Comparison of ENCODE assay signal across 1 cellular context in the genomic region with DNA sequence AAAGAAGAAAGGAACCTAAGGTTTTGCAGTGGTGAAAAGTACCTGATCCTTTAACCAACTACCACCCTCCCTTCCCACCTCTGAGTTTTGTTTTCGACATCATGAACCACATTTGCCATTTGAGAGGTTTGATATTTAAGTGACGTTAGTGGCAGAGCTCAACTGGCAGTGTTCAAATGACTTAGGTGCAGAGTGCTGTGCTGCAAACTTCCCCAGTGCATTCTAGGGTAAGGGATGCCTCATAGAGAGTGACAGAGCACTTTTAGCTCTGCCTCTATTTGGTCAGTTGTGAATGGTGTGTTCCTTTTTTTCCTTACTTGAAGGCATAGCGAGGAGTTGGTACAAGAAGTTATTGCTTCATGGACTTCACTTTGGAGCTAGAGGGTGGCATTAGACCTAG.
TF ChIP-seq lines count a peak whose summit lies in the region.

No MANE protein-coding gene starts in this region.

TF ChIP-seq in GM23338, 12 proteins besides CTCF, POLR2A, EP300 and RAD21 (continued from another document):
- TF ChIP-seq, protein P1, sequence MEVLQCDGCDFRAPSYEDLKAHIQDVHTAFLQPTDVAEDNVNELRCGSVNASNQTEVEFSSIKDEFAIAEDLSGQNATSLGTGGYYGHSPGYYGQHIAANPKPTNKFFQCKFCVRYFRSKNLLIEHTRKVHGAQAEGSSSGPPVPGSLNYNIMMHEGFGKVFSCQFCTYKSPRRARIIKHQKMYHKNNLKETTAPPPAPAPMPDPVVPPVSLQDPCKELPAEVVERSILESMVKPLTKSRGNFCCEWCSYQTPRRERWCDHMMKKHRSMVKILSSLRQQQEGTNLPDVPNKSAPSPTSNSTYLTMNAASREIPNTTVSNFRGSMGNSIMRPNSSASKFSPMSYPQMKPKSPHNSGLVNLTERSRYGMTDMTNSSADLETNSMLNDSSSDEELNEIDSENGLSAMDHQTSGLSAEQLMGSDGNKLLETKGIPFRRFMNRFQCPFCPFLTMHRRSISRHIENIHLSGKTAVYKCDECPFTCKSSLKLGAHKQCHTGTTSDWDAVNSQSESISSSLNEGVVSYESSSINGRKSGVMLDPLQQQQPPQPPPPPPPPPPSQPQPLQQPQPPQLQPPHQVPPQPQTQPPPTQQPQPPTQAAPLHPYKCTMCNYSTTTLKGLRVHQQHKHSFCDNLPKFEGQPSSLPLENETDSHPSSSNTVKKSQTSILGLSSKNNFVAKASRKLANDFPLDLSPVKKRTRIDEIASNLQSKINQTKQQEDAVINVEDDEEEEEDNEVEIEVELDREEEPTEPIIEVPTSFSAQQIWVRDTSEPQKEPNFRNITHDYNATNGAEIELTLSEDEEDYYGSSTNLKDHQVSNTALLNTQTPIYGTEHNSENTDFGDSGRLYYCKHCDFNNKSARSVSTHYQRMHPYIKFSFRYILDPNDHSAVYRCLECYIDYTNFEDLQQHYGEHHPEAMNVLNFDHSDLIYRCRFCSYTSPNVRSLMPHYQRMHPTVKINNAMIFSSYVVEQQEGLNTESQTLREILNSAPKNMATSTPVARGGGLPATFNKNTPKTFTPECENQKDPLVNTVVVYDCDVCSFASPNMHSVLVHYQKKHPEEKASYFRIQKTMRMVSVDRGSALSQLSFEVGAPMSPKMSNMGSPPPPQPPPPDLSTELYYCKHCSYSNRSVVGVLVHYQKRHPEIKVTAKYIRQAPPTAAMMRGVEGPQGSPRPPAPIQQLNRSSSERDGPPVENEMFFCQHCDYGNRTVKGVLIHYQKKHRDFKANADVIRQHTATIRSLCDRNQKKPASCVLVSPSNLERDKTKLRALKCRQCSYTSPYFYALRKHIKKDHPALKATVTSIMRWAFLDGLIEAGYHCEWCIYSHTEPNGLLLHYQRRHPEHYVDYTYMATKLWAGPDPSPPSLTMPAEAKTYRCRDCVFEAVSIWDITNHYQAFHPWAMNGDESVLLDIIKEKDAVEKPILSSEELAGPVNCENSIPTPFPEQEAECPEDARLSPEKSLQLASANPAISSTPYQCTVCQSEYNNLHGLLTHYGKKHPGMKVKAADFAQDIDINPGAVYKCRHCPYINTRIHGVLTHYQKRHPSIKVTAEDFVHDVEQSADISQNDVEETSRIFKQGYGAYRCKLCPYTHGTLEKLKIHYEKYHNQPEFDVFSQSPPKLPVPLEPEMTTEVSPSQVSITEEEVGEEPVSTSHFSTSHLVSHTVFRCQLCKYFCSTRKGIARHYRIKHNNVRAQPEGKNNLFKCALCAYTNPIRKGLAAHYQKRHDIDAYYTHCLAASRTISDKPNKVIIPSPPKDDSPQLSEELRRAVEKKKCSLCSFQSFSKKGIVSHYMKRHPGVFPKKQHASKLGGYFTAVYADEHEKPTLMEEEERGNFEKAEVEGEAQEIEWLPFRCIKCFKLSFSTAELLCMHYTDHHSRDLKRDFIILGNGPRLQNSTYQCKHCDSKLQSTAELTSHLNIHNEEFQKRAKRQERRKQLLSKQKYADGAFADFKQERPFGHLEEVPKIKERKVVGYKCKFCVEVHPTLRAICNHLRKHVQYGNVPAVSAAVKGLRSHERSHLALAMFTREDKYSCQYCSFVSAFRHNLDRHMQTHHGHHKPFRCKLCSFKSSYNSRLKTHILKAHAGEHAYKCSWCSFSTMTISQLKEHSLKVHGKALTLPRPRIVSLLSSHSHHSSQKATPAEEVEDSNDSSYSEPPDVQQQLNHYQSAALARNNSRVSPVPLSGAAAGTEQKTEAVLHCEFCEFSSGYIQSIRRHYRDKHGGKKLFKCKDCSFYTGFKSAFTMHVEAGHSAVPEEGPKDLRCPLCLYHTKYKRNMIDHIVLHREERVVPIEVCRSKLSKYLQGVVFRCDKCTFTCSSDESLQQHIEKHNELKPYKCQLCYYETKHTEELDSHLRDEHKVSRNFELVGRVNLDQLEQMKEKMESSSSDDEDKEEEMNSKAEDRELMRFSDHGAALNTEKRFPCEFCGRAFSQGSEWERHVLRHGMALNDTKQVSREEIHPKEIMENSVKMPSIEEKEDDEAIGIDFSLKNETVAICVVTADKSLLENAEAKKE (CRISPR knock-in tag; IDR thresholded peaks at IDR 0.05) = no peak
TF ChIP-seq in GM23338: peak in this region for 0.
